In genomic region chr7:76392531-76393115, GRCh38 we compare ENCODE assay signal across 1 cellular context.
TF ChIP-seq lines count a peak whose summit lies in the region.

No MANE protein-coding gene starts in this region.

TF ChIP-seq in HEK293, 187 proteins besides CTCF, POLR2A, EP300 and RAD21 (continued from another document):
- no peak for TF ChIP-seq PRDM2 (tag by site-specific recombination; IDR thresholded peaks at IDR 0.05; ENCODE audit: borderline replicate concordance)
